Comparison of ENCODE assay signal across 31 cellular contexts in the genomic region with DNA sequence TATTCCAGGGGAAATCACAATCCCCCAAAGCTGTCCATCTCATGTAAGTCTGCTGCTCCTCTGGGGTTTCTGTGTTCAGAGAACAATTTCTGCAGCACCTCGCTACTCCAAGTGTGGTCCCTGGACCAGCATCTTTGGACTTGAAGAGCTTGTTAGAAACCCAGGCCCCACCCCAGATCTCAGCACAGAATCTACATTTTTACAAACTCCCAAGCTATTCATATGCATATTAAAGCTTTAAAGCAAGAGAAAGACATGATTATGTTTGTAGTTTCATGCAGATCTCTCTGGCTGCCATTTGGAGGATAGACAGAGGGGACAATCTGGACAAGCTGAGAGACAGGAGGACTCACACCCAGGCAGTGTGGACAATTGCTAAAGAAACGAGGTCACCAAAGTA. TPM values are rescaled to one million over a fixed set of nuclear protein-coding genes. Genes with fewer than 3 reads are reported as not detected.
"Had no signal": no experiment of that assay in that cellular context is flagged by ENCODE, and none has a peak within 500 bp of the region (broad histone marks: within the 10 kb centered on the region; RNA-seq: fewer than 3 reads in every experiment).

No MANE protein-coding gene starts in this region.

- H3K4me1 ChIP-seq: gastroesophageal sphincter had no signal

- H3K4me3 ChIP-seq: esophagus squamous epithelium, gastroesophageal sphincter, heart right ventricle had no signal

- H3K36me3 ChIP-seq: esophagus squamous epithelium, gastroesophageal sphincter, heart right ventricle, WERI-Rb-1 had no signal

- H3K27me3 ChIP-seq: esophagus squamous epithelium, heart right ventricle had no signal

- ATAC-seq: activated CD4-positive, CD25-positive, alpha-beta regulatory T cell treated with anti-CD3 and anti-CD28 coated beads, Interleukin-2, amount 50 U/mL, for 24 hours; activated CD8-positive, alpha-beta T cell treated with anti-CD3 and anti-CD28 coated beads for 36 hours; activated T-cell treated with anti-CD3 and anti-CD28 coated beads, Interleukin-2, amount 50 U/mL, for 4 hours; activated T-helper 17 cell treated with anti-CD3 and anti-CD28 coated beads, Interleukin-2, amount 50 U/mL, for 72 hours; effector memory CD8-positive, alpha-beta T cell; gastroesophageal sphincter; heart right ventricle; T-helper 17 cell had no signal

- H3K9me3 ChIP-seq: esophagus squamous epithelium, gastroesophageal sphincter, heart right ventricle had no signal

- DNase-seq: activated B cell treated with CpG ODN at 0.5 μM for 24 hours; activated CD4-positive, alpha-beta T cell treated with anti-CD3 and anti-CD28 coated beads for 48 hours; activated CD4-positive, alpha-beta T cell treated with anti-CD3 and anti-CD28 coated beads, Interleukin-2, amount 50 U/mL, for 1 hour; activated CD4-positive, alpha-beta T cell treated with anti-CD3 and anti-CD28 coated beads, Interleukin-2, amount 50 U/mL, for 48 hours; activated CD8-positive, alpha-beta memory T cell treated with anti-CD3 and anti-CD28 coated beads for 24 hours; activated CD8-positive, alpha-beta T cell treated with anti-CD3 and anti-CD28 coated beads for 36 hours; activated effector memory CD4-positive, alpha-beta T cell treated with Interleukin-2 at 50 U/mL for 16 hours; activated gamma-delta T cell treated with Interleukin-2 at 50 U/mL for 16 hours; activated naive CD4-positive, alpha-beta T cell treated with anti-CD3 and anti-CD28 coated beads, Interleukin-2, amount 50 U/mL, for 16 hours; activated naive CD4-positive, alpha-beta T cell treated with Interleukin-2 at 50 U/mL for 16 hours; activated T-cell treated with anti-CD3 and anti-CD28 coated beads, Interleukin-2, amount 50 U/mL, for 4 hours; amniotic stem cell; anterior cingulate cortex; caudate nucleus; cortex of kidney; dermis blood vessel endothelial cell; effector CD4-positive, alpha-beta T cell; effector memory CD8-positive, alpha-beta T cell; esophagus squamous epithelium; foreskin melanocyte; heart right ventricle; T-helper 17 cell; T1000; WERI-Rb-1 had no signal

- H3K27ac ChIP-seq: epithelial cell of prostate, esophagus squamous epithelium, gastroesophageal sphincter, heart right ventricle, WERI-Rb-1 had no signal

RNA-seq across cellular contexts. Expression of gene TEKT5, which starts 33.5 kb away (rescaled TPM):
- total RNA-seq: activated B cell treated with CpG ODN at 0.5 μM for 24 hours; activated T-cell treated with anti-CD3 and anti-CD28 coated beads, Interleukin-2, amount 50 U/mL, for 4 hours; astrocyte; chondrocyte; dermis blood vessel endothelial cell; esophagus squamous epithelium; fibroblast of lung; T-helper 17 cell had no signal
- polyA plus RNA-seq: heart right ventricle had no signal
